In genomic region chr4:41257257-41257900, GRCh38 we compare ENCODE assay signal across 8 cellular contexts. TPM values are rescaled to one million over a fixed set of nuclear protein-coding genes. Genes with fewer than 3 reads are reported as not detected.
DNase-seq lines count a peak whose midpoint lies in the region; ATAC-seq and TF ChIP-seq lines count a peak whose summit lies in the region.

No MANE protein-coding gene starts in this region.

- no peaks in the 10 kb centered on the region for H3K9me3 ChIP-seq in RWPE2 (ENCODE audit: severe bottlenecking)
- H3K9me3 ChIP-seq in colonic mucosa = no peaks in the 10 kb centered on the region

- H3K36me3 ChIP-seq in RWPE2 (ENCODE audit: low read depth) (no peaks in the 10 kb centered on the region), colonic mucosa (no peaks in the 10 kb centered on the region)

- H3K27me3 ChIP-seq in RWPE2 (ENCODE audit: insufficient read depth, poor library complexity, severe bottlenecking) (peaks cover 17% of the 10 kb centered on the region), colonic mucosa (peaks cover 25% of the 10 kb centered on the region)

- intact Hi-C loops in colonic mucosa (cut with DNase I) = no loop called here

- H3K4me3 ChIP-seq in AG10803 (ENCODE audit: low read length) = peak overlapping the region; percentile 69
- H3K4me3 ChIP-seq in RWPE2 (ENCODE audit: severe bottlenecking) = peak overlapping the region; percentile 44
- peak overlapping the region; percentile 48 for H3K4me3 ChIP-seq in colonic mucosa

- TF ChIP-seq CTCF in AG10803 (conservative IDR thresholded peaks at IDR 0.05; ENCODE audit: low read length) (no peak), RWPE2 (IDR thresholded peaks at IDR 0.05; ENCODE audit: poor library complexity, severe bottlenecking) (no peak), colonic mucosa (IDR thresholded peaks at IDR 0.05) (no peak)

- ATAC-seq in GM18861 (IDR thresholded peaks at IDR 0.05; ENCODE audit: unreplicated experiment) (peak; percentile 62), HG03520 (IDR thresholded peaks at IDR 0.05; ENCODE audit: unreplicated experiment) (peak; percentile 59), RWPE2 (ENCODE audit: low read depth) (peak; percentile 79), left lobe of liver (peak; percentile 77)

- DNase-seq in AG10803 (ENCODE audit: low read depth) (peak; percentile 45), RWPE2 (ENCODE audit: low spot score) (peak; percentile 52), colonic mucosa (peak; percentile 32), left lobe of liver (ENCODE audit: low spot score) (no peak), OCI-M1 (lab: John Stamatoyannopoulos, UW) (no peak)
- DNase-seq in stimulated activated CD4-positive, alpha-beta T cell treated with anti-CD3 and anti-CD28 coated beads, Interleukin-4, amount 100 ng/mL, for 1 hour = peak; percentile 48

- H3K27ac ChIP-seq in RWPE2 (ENCODE audit: poor library complexity, severe bottlenecking) = no peak overlapping the region
- no peak overlapping the region for H3K27ac ChIP-seq in colonic mucosa

- no peak overlapping the region for H3K9ac ChIP-seq in colonic mucosa (ENCODE audit: low read depth in 2 of 2, low read length in 2 of 2)

- H3K4me1 ChIP-seq in RWPE2 (ENCODE audit: insufficient read depth, poor library complexity, severe bottlenecking) = no peaks in the 10 kb centered on the region
- peaks cover 12% of the 10 kb centered on the region for H3K4me1 ChIP-seq in colonic mucosa

RNA-seq across cellular contexts. Expression of gene UCHL1, which starts 0.7 kb away (rescaled TPM):
- total RNA-seq in colonic mucosa (10 to 100 TPM in 1 of 2 donors, 1 to 10 TPM in 1; 3.4 to 13.2 TPM), left lobe of liver (1.0 TPM)

RNA-seq across cellular contexts. Expression of gene APBB2, which starts 43.0 kb away (rescaled TPM):
- total RNA-seq in colonic mucosa = 10 to 100 TPM; 22.8 to 27.5 TPM
- 26.2 TPM for total RNA-seq in left lobe of liver

Comparison
In these comparisons a context has a peak if more than half of its experiments do, and no peak if none do; other contexts are left out.
1. DNase-seq: peak in AG10803 (single experiment), RWPE2 (single experiment), colonic mucosa (single experiment) and stimulated activated CD4-positive, alpha-beta T cell treated with anti-CD3 and anti-CD28 coated beads, Interleukin-4, amount 100 ng/mL, for 1 hour (single experiment); none in left lobe of liver (single experiment) and OCI-M1 (single experiment).
2. Peak in every context shown above with its lines, with median percentiles within 50 percentile points of each other: H3K4me3 ChIP-seq and ATAC-seq.